Comparison of ENCODE assay signal across 8 cellular contexts in genomic region chr17:47531228-47531820, GRCh38. TPM values are rescaled to one million over a fixed set of nuclear protein-coding genes. Genes with fewer than 3 reads are reported as not detected.
DNase-seq lines count a peak whose midpoint lies in the region; ATAC-seq and TF ChIP-seq lines count a peak whose summit lies in the region.
"Not testable (repeated sequence)": the region's sequence is repeated elsewhere in the genome, so short reads cannot be mapped to it uniquely, and the experiment has no call there.

No MANE protein-coding gene starts in this region.

- not testable (repeated sequence) for H3K27ac Mint-ChIP-seq in activated naive CD8-positive, alpha-beta T cell treated with anti-CD3 and anti-CD28 coated beads for 36 hours
- peak overlapping the region; percentile 78 to 89 for H3K27ac Mint-ChIP-seq in natural killer cell treated with Interleukin-12 subunit alpha and Interleukin-12 subunit beta and Interleukin-15 and Interleukin-18, amount 100 ng/mL, for 72 hours

- H3K4me3 Mint-ChIP-seq in activated naive CD8-positive, alpha-beta T cell treated with anti-CD3 and anti-CD28 coated beads for 36 hours: peak overlapping the region; percentile 95
- peak overlapping the region; percentile 92 for H3K4me3 Mint-ChIP-seq in natural killer cell treated with Interleukin-12 subunit alpha and Interleukin-12 subunit beta and Interleukin-15 and Interleukin-18, amount 100 ng/mL, for 72 hours

- H3K9ac ChIP-seq in SK-N-SH (peak overlapping the region; percentile 89), stomach smooth muscle (ENCODE audit: low read length in 2 of 2) (peak overlapping the region in 1 of 2 donors; percentile 60)

- ATAC-seq in GM21528 (IDR thresholded peaks at IDR 0.05; ENCODE audit: low FRiP score, unreplicated experiment) (peak; percentile 25), HG03432 (IDR thresholded peaks at IDR 0.05; ENCODE audit: unreplicated experiment) (peak; percentile 36)
- ATAC-seq in natural killer cell treated with Interleukin-12 subunit alpha and Interleukin-12 subunit beta and Interleukin-15 and Interleukin-18, amount 100 ng/mL, for 72 hours: peak; percentile 60 to 64

- TF ChIP-seq CTCF in SK-N-SH (IDR thresholded peaks at IDR 0.05): not testable (repeated sequence)

- not testable (repeated sequence) for H3K27me3 Mint-ChIP-seq in activated naive CD8-positive, alpha-beta T cell treated with anti-CD3 and anti-CD28 coated beads for 36 hours; natural killer cell treated with Interleukin-12 subunit alpha and Interleukin-12 subunit beta and Interleukin-15 and Interleukin-18, amount 100 ng/mL, for 72 hours

- H3K27me3 ChIP-seq in SK-N-SH (ENCODE audit: insufficient read depth); stomach smooth muscle (ENCODE audit: control insufficient read depth in 1 of 2, insufficient read depth in 2 of 2, low read length in 2 of 2): not testable (repeated sequence)

- not testable (repeated sequence) for H3K36me3 Mint-ChIP-seq in activated naive CD8-positive, alpha-beta T cell treated with anti-CD3 and anti-CD28 coated beads for 36 hours; natural killer cell treated with Interleukin-12 subunit alpha and Interleukin-12 subunit beta and Interleukin-15 and Interleukin-18, amount 100 ng/mL, for 72 hours

- TF ChIP-seq RAD21 in SK-N-SH (IDR thresholded peaks at IDR 0.05; ENCODE audit: low read length): not testable (repeated sequence)

- not testable (repeated sequence) for H3K36me3 ChIP-seq in SK-N-SH (replicated peaks in 1 of 2; ENCODE audit: control insufficient read depth in 1 of 2, insufficient read depth in 2 of 2, low read length in 1 of 2); stomach smooth muscle (ENCODE audit: control insufficient read depth in 2 of 2, insufficient read depth in 2 of 2, low read length in 2 of 2)

- H3F3A ChIP-seq in SK-N-SH (replicated peaks; ENCODE audit: insufficient read depth): not testable (repeated sequence)

- not testable (repeated sequence) for H3K9me2 ChIP-seq in SK-N-SH

- not testable (repeated sequence) for H2AFZ ChIP-seq in SK-N-SH (ENCODE audit: low read depth)

- peaks cover 27% of the 10 kb centered on the region for H4K20me1 ChIP-seq in SK-N-SH (ENCODE audit: insufficient read depth)

- peaks cover 43% of the 10 kb centered on the region for H3K79me2 ChIP-seq in SK-N-SH (ENCODE audit: insufficient read depth)

- not testable (repeated sequence) for H3K4me1 ChIP-seq in SK-N-SH (ENCODE audit: control insufficient read depth in 1 of 2, insufficient read depth in 2 of 2, low read depth in 1 of 2, low read length in 1 of 2); stomach smooth muscle (ENCODE audit: control insufficient read depth, insufficient read depth, low read length)

- H3K9me3 Mint-ChIP-seq in activated naive CD8-positive, alpha-beta T cell treated with anti-CD3 and anti-CD28 coated beads for 36 hours; natural killer cell treated with Interleukin-12 subunit alpha and Interleukin-12 subunit beta and Interleukin-15 and Interleukin-18, amount 100 ng/mL, for 72 hours: not testable (repeated sequence)

- CTCF ChIA-PET in SK-N-SH (lab: Yijun Ruan, JAX): interaction anchor here (1.0 kb wide), 1 partner anchor 84 kb away, joined by 3 read pairs; no protein-coding TSS in a partner anchor

- DNase-seq in EH (ENCODE audit: low read depth) (peak; percentile 12), SK-N-SH (peak; percentile 65), germinal center (ENCODE audit: low spot score) (peak; percentile 11)
- DNase-seq in activated naive CD8-positive, alpha-beta T cell treated with anti-CD3 and anti-CD28 coated beads for 36 hours: peak; percentile 41
- not testable (repeated sequence) for DNase-seq in natural killer cell treated with Interleukin-12 subunit alpha and Interleukin-12 subunit beta and Interleukin-15 and Interleukin-18, amount 100 ng/mL, for 72 hours (ENCODE audit: low spot score)

- 1% methylated on average over 18 of the region's 62 CpGs for WGBS in SK-N-SH (ENCODE audit: low lambda C conversion rate)

- peak overlapping the region; percentile 68 to 98 for H3K4me3 ChIP-seq in SK-N-SH (ENCODE audit: low read depth in 2 of 2, low read length in 1 of 2)
- peak overlapping the region in 1 of 2 donors; percentile 73 for H3K4me3 ChIP-seq in stomach smooth muscle (ENCODE audit: low read length in 2 of 2)

- not testable (repeated sequence) for H3K4me1 Mint-ChIP-seq in activated naive CD8-positive, alpha-beta T cell treated with anti-CD3 and anti-CD28 coated beads for 36 hours
- H3K4me1 Mint-ChIP-seq in natural killer cell treated with Interleukin-12 subunit alpha and Interleukin-12 subunit beta and Interleukin-15 and Interleukin-18, amount 100 ng/mL, for 72 hours (ENCODE audit: low read depth in 2 of 2): peaks cover 8 to 11% of the 10 kb centered on the region in 2 donors

- POLR2A ChIA-PET in SK-N-SH (lab: Yijun Ruan, JAX): not testable (repeated sequence)

- not testable (repeated sequence) for H3K9me3 ChIP-seq in SK-N-SH; stomach smooth muscle (ENCODE audit: control insufficient read depth in 2 of 2, low read length in 2 of 2)

- H3K4me2 ChIP-seq in SK-N-SH: peak overlapping the region; percentile 100; the same call in 1 of the 2 replicates

- TF ChIP-seq EP300 in SK-N-SH (IDR thresholded peaks at IDR 0.05; ENCODE audit: borderline replicate concordance in 1 of 2, low read depth in 1 of 2, low read length in 1 of 2): not testable (repeated sequence)

- H3K27ac ChIP-seq in SK-N-SH (ENCODE audit: low read depth in 2 of 2, low read length in 1 of 2) (peak overlapping the region; percentile 80 to 88), stomach smooth muscle (ENCODE audit: low read length) (peak overlapping the region; percentile 55)

RNA-seq across cellular contexts. Expression of gene NPEPPS, which starts 0.4 kb away (rescaled TPM):
- polyA plus RNA-seq in SK-N-SH (2012; rRNA removed): 73.2 and 85.4 TPM in 2 replicates
- 73.3 and 96.1 TPM in 2 replicates for polyA plus RNA-seq in SK-N-SH (2012; cell fraction: cytosol; rRNA removed)
- 194 and 311 TPM in 2 replicates for polyA plus RNA-seq in SK-N-SH (2012; cell fraction: nucleus; rRNA removed)
- 10 to 100 TPM; 82.1 to 96.1 TPM for total RNA-seq in activated naive CD8-positive, alpha-beta T cell treated with anti-CD3 and anti-CD28 coated beads for 36 hours
- total RNA-seq in natural killer cell treated with Interleukin-12 subunit alpha and Interleukin-12 subunit beta and Interleukin-15 and Interleukin-18, amount 100 ng/mL, for 72 hours: 100 to 1,000 TPM; 125 to 170 TPM
